In the genomic region with DNA sequence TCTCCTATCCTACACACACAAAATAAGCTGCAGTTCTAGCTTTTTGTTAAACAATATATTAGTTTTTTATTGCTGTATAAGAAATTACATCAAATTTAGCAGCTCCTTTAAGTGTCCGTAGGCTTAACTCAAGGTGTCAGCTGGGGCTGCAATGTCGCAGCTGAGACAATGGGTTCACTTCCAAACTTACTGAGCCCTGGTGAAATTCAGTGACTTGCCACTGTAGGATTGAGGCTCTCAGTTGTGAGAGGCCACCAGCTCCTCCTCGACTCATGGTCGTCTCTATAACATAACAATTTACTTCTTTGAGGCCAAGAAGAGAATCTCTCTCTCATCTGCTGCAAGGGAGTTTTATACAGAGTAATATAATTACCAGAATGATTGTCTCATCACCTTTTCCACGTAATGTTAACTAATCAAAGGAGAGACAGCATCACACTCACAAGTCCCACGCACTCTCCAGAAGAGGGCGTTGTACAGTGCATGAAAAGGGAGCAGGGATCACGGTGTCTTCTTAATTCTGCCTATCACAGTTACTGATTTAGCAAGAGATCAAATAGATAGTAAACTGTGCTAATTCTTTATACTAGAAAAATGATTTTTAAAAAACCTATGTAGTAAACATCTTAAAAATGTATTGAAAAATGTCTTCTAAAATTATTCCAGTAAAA, we compare ENCODE assay signal across 13 cellular contexts.
DNase-seq lines count a peak whose midpoint lies in the region; ATAC-seq, FAIRE-seq and TF ChIP-seq lines count a peak whose summit lies in the region.
"Had no signal": no experiment of that assay in that cellular context is flagged by ENCODE, and none has a peak within 500 bp of the region (broad histone marks: within the 10 kb centered on the region; RNA-seq: fewer than 3 reads in every experiment).

No MANE protein-coding gene starts in this region.

- H2AFZ ChIP-seq in astrocyte (ENCODE audit: low read depth, low read length), result no peak overlapping the region

- no peaks in the 10 kb centered on the region for H3K79me2 ChIP-seq in astrocyte (ENCODE audit: insufficient read depth, low read length)

- no peaks in the 10 kb centered on the region for H3K9me3 ChIP-seq in astrocyte (ENCODE audit: insufficient read depth, low read depth, low read length)

- H3K9me3 Mint-ChIP-seq in astrocyte (ENCODE audit: unreplicated experiment) (no peaks in the 10 kb centered on the region), nephron progenitor cell (no peaks in the 10 kb centered on the region)
- H3K9me3 Mint-ChIP-seq in activated CD4-positive, alpha-beta T cell treated with anti-CD3 and anti-CD28 coated beads, Interleukin-2, amount 10 ng/mL, durations not matched to agents 24 days and 14 days, result peaks cover under 1% of the 10 kb centered on the region

- POLR2A ChIA-PET in GM10248 (lab: Yijun Ruan, JAX), result no interaction called here

- H4K20me1 ChIP-seq in astrocyte (ENCODE audit: insufficient read depth, low read length), result no peaks in the 10 kb centered on the region

- H3K27me3 Mint-ChIP-seq in astrocyte (ENCODE audit: low read depth, unreplicated experiment) (no peaks in the 10 kb centered on the region), nephron progenitor cell (ENCODE audit: low read depth, poor library complexity) (no peaks in the 10 kb centered on the region)
- no peaks in the 10 kb centered on the region for H3K27me3 Mint-ChIP-seq in activated CD4-positive, alpha-beta T cell treated with anti-CD3 and anti-CD28 coated beads, Interleukin-2, amount 10 ng/mL, durations not matched to agents 24 days and 14 days

- no peak overlapping the region for H3K9ac ChIP-seq in astrocyte (ENCODE audit: low read length)

- no peaks in the 10 kb centered on the region for H3K4me1 ChIP-seq in astrocyte (ENCODE audit: insufficient read depth, low read length)

- TF ChIP-seq CTCF in GM10248 (IDR thresholded peaks at IDR 0.05; ENCODE audit: control extremely low read depth, extremely low read depth, low read depth, missing control alignments) (peak; percentile 35), astrocyte (IDR thresholded peaks at IDR 0.05; ENCODE audit: insufficient read depth, low read depth, low read length) (peak; percentile 7), nephron progenitor cell (IDR thresholded peaks at IDR 0.05) (peak; percentile 50)

- no peak overlapping the region for H3K27ac Mint-ChIP-seq in astrocyte (ENCODE audit: unreplicated experiment)
- no peak overlapping the region for H3K27ac Mint-ChIP-seq in nephron progenitor cell
- no peak overlapping the region for H3K27ac Mint-ChIP-seq in activated CD4-positive, alpha-beta T cell treated with anti-CD3 and anti-CD28 coated beads, Interleukin-2, amount 10 ng/mL, durations not matched to agents 24 days and 14 days
- H3K27ac Mint-ChIP-seq: T-helper 2 cell treated with Interferon-gamma antibody and Interleukin-4, amounts not matched to agents 5 μg/mL and 100 μg/mL, for 36 hours had no signal

- H3K36me3 ChIP-seq in astrocyte (ENCODE audit: insufficient read depth, low read length), result no peaks in the 10 kb centered on the region

- no peak overlapping the region for H3K4me2 ChIP-seq in astrocyte (ENCODE audit: low read length)

- in situ Hi-C loops in KBM-7 (cut with MboI; ENCODE audit: low pct_unique_long_range_greater_than_20kb, low sequenced_read_pairs), result no loop called here

- no peak for ATAC-seq in HG02870 (IDR thresholded peaks at IDR 0.05; ENCODE audit: unreplicated experiment)
- ATAC-seq in HG02610 (IDR thresholded peaks at IDR 0.05; ENCODE audit: unreplicated experiment), result no peak

- no peak overlapping the region for H3K4me3 ChIP-seq in astrocyte (ENCODE audit: insufficient read depth, low read depth, low read length)

- no peak for DNase-seq in GM10248 (ENCODE audit: extremely low spot score)
- peak; percentile 25 for DNase-seq in KBM-7
- no peak for DNase-seq in astrocyte (ENCODE audit: low read depth)
- DNase-seq in nephron progenitor cell, result no peak
- no peak for DNase-seq in NK-92 (lab: John Stamatoyannopoulos, UW; ENCODE audit: unreplicated experiment)
- no peak for DNase-seq in activated CD4-positive, alpha-beta T cell treated with anti-CD3 and anti-CD28 coated beads, Interleukin-2, amount 10 ng/mL, durations not matched to agents 24 days and 14 days
- DNase-seq: activated T-cell treated with anti-CD3 and anti-CD28 coated beads, Interleukin-2, amount 50 U/mL, for 1 hour; GF-D8; mesenchymal stem cell; NCI-H774 had no signal

- CTCF ChIA-PET in GM10248 (lab: Yijun Ruan, JAX), result interaction anchor here (0.8 to 1.6 kb wide), 3 partner anchors 10 to 155 kb away, joined by 3 to 5 read pairs (median 4); no protein-coding TSS in a partner anchor

- H3K27ac ChIP-seq in astrocyte (ENCODE audit: low read depth, low read length), result no peak overlapping the region

- H3K4me1 Mint-ChIP-seq in astrocyte (ENCODE audit: low read depth, unreplicated experiment) (no peaks in the 10 kb centered on the region), nephron progenitor cell (no peaks in the 10 kb centered on the region)
- no peaks in the 10 kb centered on the region for H3K4me1 Mint-ChIP-seq in activated CD4-positive, alpha-beta T cell treated with anti-CD3 and anti-CD28 coated beads, Interleukin-2, amount 10 ng/mL, durations not matched to agents 24 days and 14 days

- H3K36me3 Mint-ChIP-seq in astrocyte (ENCODE audit: low read depth, unreplicated experiment), result no peaks in the 10 kb centered on the region
- H3K36me3 Mint-ChIP-seq in nephron progenitor cell (ENCODE audit: low read depth), result no peaks in the 10 kb centered on the region
- no peaks in the 10 kb centered on the region for H3K36me3 Mint-ChIP-seq in activated CD4-positive, alpha-beta T cell treated with anti-CD3 and anti-CD28 coated beads, Interleukin-2, amount 10 ng/mL, durations not matched to agents 24 days and 14 days (ENCODE audit: low read depth)

- no peaks in the 10 kb centered on the region for H3K27me3 ChIP-seq in astrocyte (ENCODE audit: insufficient read depth, low read length)

- intact Hi-C loops in activated CD4-positive, alpha-beta T cell treated with anti-CD3 and anti-CD28 coated beads, Interleukin-2, amount 10 ng/mL, durations not matched to agents 24 days and 14 days (cut with micrococcal nuclease), result no loop called here

- no peak overlapping the region for H3K4me3 Mint-ChIP-seq in astrocyte (ENCODE audit: unreplicated experiment)
- H3K4me3 Mint-ChIP-seq in nephron progenitor cell, result no peak overlapping the region
- no peak overlapping the region for H3K4me3 Mint-ChIP-seq in activated CD4-positive, alpha-beta T cell treated with anti-CD3 and anti-CD28 coated beads, Interleukin-2, amount 10 ng/mL, durations not matched to agents 24 days and 14 days
- H3K4me3 Mint-ChIP-seq: T-helper 2 cell treated with Interferon-gamma antibody and Interleukin-4, amounts not matched to agents 5 μg/mL and 100 μg/mL, for 36 hours had no signal

- FAIRE-seq in astrocyte (lab: Jason Lieb, UNC), result no peak
